21 cellular contexts compared by ENCODE assay signal in genomic region chr19:19655641-19656343, GRCh38. TPM values are rescaled to one million over a fixed set of nuclear protein-coding genes. Genes with fewer than 3 reads are reported as not detected.
A peak's percentile ranks its signal among the peaks of the same experiment; 100 is the strongest.
DNase-seq lines count a peak whose midpoint lies in the region; ATAC-seq and TF ChIP-seq lines count a peak whose summit lies in the region.
"Had no signal": no experiment of that assay in that cellular context is flagged by ENCODE, and none has a peak within 500 bp of the region (broad histone marks: within the 10 kb centered on the region; RNA-seq: fewer than 3 reads in every experiment).

No MANE protein-coding gene starts in this region.

- H3K27ac ChIP-seq in SK-N-SH (ENCODE audit: low read depth in 2 of 2, low read length in 1 of 2) = no peak overlapping the region; a peak in 1 of 4 replicates
- H3K27ac ChIP-seq: 22Rv1, C4-2B, Peyer's patch had no signal

- POLR2A ChIA-PET in SK-N-SH (lab: Yijun Ruan, JAX) = interaction anchor here (0.6 kb wide), 1 partner anchor 10 kb away, joined by 3 read pairs; no protein-coding TSS in a partner anchor

- no peaks in the 10 kb centered on the region for H3K9me2 ChIP-seq in SK-N-SH

- H3K4me1 ChIP-seq in SK-N-SH (ENCODE audit: control insufficient read depth in 1 of 2, insufficient read depth in 2 of 2, low read depth in 1 of 2, low read length in 1 of 2) = peaks cover 0 to 2% of the 10 kb centered on the region in 2 experiments; a peak in 1 of 4 replicates

- H3K4me3 ChIP-seq in SK-N-SH (ENCODE audit: low read depth in 2 of 2, low read length in 1 of 2) = no peak overlapping the region
- H3K4me3 ChIP-seq in H7 (ENCODE audit: insufficient read depth, low read depth, low read length) = no peak overlapping the region
- H3K4me3 ChIP-seq: Peyer's patch had no signal

- H3K36me3 ChIP-seq in SK-N-SH (replicated peaks in 1 of 2; ENCODE audit: control insufficient read depth in 1 of 2, insufficient read depth in 2 of 2, low read length in 1 of 2) (peaks cover 20 to 87% of the 10 kb centered on the region in 2 experiments), H7 (replicated peaks; ENCODE audit: control insufficient read depth, insufficient read depth, low read length) (peaks cover 72% of the 10 kb centered on the region)

- no peak for TF ChIP-seq RAD21 in SK-N-SH (IDR thresholded peaks at IDR 0.05; ENCODE audit: low read length)

- H2AFZ ChIP-seq in SK-N-SH (ENCODE audit: low read depth) = no peak overlapping the region

- H3K79me2 ChIP-seq in SK-N-SH (ENCODE audit: insufficient read depth) = peaks cover 24% of the 10 kb centered on the region

- TF ChIP-seq CTCF in SK-N-SH (IDR thresholded peaks at IDR 0.05) = no peak

- 95% methylated on average over 10 of the region's 27 CpGs for WGBS in SK-N-SH (ENCODE audit: low lambda C conversion rate)

- no peak overlapping the region for H3K9ac ChIP-seq in SK-N-SH

- H3F3A ChIP-seq in SK-N-SH (replicated peaks; ENCODE audit: insufficient read depth) = no peaks in the 10 kb centered on the region

- peaks cover 14% of the 10 kb centered on the region for H4K20me1 ChIP-seq in SK-N-SH (ENCODE audit: insufficient read depth)

- no peak for TF ChIP-seq EP300 in SK-N-SH (IDR thresholded peaks at IDR 0.05; ENCODE audit: borderline replicate concordance in 1 of 2, low read depth in 1 of 2, low read length in 1 of 2)

- H3K4me2 ChIP-seq in SK-N-SH = no peak overlapping the region

- DNase-seq in SK-N-SH (peak; percentile 28), AG20443 (ENCODE audit: low spot score) (peak; percentile 6), H7 (peak; percentile 51), left lobe of liver (ENCODE audit: low spot score) (no peak), RKO (ENCODE audit: low spot score) (no peak)
- DNase-seq in activated CD4-positive, CD25-positive, alpha-beta regulatory T cell (lab: John Stamatoyannopoulos, UW) = no peak
- DNase-seq: EL, GF-D8, Kasumi-1, NCI-H1417, NCI-H1694 treated with DMSO at 0.1 percent for 48 hours, NCI-H2081 treated with DMSO at 0.1 percent for 48 hours, NCI-H2171 treated with DMSO at 0.1 percent for 48 hours, NCI-H446, NCI-H526, Peyer's patch, SHP77 had no signal

- CTCF ChIA-PET in SK-N-SH (lab: Yijun Ruan, JAX) = interaction anchor here (2.5 to 6.6 kb wide), 2 partner anchors 11 to 123 kb away, joined by 12 to 45 read pairs; partner anchors contain the start of gene GMIP

- H3K27me3 ChIP-seq in SK-N-SH (ENCODE audit: insufficient read depth) = no peaks in the 10 kb centered on the region
- no peaks in the 10 kb centered on the region for H3K27me3 ChIP-seq in H7 (ENCODE audit: control insufficient read depth, insufficient read depth, low read length)
- H3K27me3 ChIP-seq: Peyer's patch had no signal

- H3K9me3 ChIP-seq in SK-N-SH = no peaks in the 10 kb centered on the region
- H3K9me3 ChIP-seq: Peyer's patch had no signal

- ATAC-seq in SK-N-SH treated with all-trans-retinoic acid at 6 μM for 48 hours (no peak), left lobe of liver (peak; percentile 21), GM19397 (IDR thresholded peaks at IDR 0.05; ENCODE audit: unreplicated experiment) (no peak)

TF ChIP-seq in SK-N-SH, 30 proteins besides CTCF, POLR2A, EP300 and RAD21 (continues in another document):
- TF ChIP-seq IRF3 (IDR thresholded peaks at IDR 0.05; ENCODE audit: low read depth, low read length) (no peak), ZBTB33 (IDR thresholded peaks at IDR 0.05; ENCODE audit: borderline replicate concordance, low read depth) (no peak), RCOR1 (IDR thresholded peaks at IDR 0.05; ENCODE audit: low read length) (no peak), ELF1 (IDR thresholded peaks at IDR 0.05) (no peak), GATA2 (CRISPR knock-in tag; IDR thresholded peaks at IDR 0.05) (no peak), EZH2phosphoT487 (IDR thresholded peaks at IDR 0.05; ENCODE audit: borderline replicate concordance, low read depth) (no peak), CHD2 (IDR thresholded peaks at IDR 0.05; ENCODE audit: low read length, partially characterized antibody) (no peak)

TF ChIP-seq in SK-N-SH treated with all-trans-retinoic acid at 6 μM for 48 hours, 23 proteins besides CTCF, POLR2A, EP300 and RAD21 (continues in another document):
- TF ChIP-seq CREB5 (CRISPR knock-in tag; IDR thresholded peaks at IDR 0.05; ENCODE audit: low read depth) (no peak), ZNF8 (CRISPR knock-in tag; IDR thresholded peaks at IDR 0.05) (no peak), GLIS3 (CRISPR knock-in tag; IDR thresholded peaks at IDR 0.05) (no peak), OSR1 (CRISPR knock-in tag; IDR thresholded peaks at IDR 0.05) (no peak), TOX (CRISPR knock-in tag; IDR thresholded peaks at IDR 0.05; ENCODE audit: borderline replicate concordance) (no peak), ARNTL (CRISPR knock-in tag; IDR thresholded peaks at IDR 0.05; ENCODE audit: borderline replicate concordance, low read depth) (no peak), TCF4 (CRISPR knock-in tag; IDR thresholded peaks at IDR 0.05; ENCODE audit: borderline replicate concordance) (no peak), CSDC2 (CRISPR knock-in tag; IDR thresholded peaks at IDR 0.05) (no peak), POU6F1 (CRISPR knock-in tag; IDR thresholded peaks at IDR 0.05; ENCODE audit: borderline replicate concordance, low read depth) (no peak), TSHZ2 (CRISPR knock-in tag; IDR thresholded peaks at IDR 0.05) (no peak)

RNA-seq across cellular contexts. Expression of gene ATP13A1, which starts 7.7 kb away (rescaled TPM):
- 49.6 and 67.9 TPM in 2 replicates for polyA plus RNA-seq in SK-N-SH (2012; rRNA removed)
- polyA plus RNA-seq in SK-N-SH (2012; cell fraction: cytosol; rRNA removed) = 15.5 and 24.3 TPM in 2 replicates
- 367 and 465 TPM in 2 replicates for polyA plus RNA-seq in SK-N-SH (2012; cell fraction: nucleus; rRNA removed)
- 36.2 and 40.6 TPM in 2 replicates for total RNA-seq in H7 (2014; rRNA removed; shearing (Covaris generic))
- total RNA-seq in left lobe of liver = 34.2 TPM

RNA-seq across cellular contexts. Expression of gene GMIP, which starts 12.3 kb away (rescaled TPM):
- 5.3 and 6.3 TPM in 2 replicates for polyA plus RNA-seq in SK-N-SH (2012; rRNA removed)
- 2.4 and 3.9 TPM in 2 replicates for polyA plus RNA-seq in SK-N-SH (2012; cell fraction: cytosol; rRNA removed)
- 40.0 and 43.5 TPM in 2 replicates for polyA plus RNA-seq in SK-N-SH (2012; cell fraction: nucleus; rRNA removed)
- 6.6 and 6.7 TPM in 2 replicates for total RNA-seq in H7 (2014; rRNA removed; shearing (Covaris generic))
- 3.7 TPM for total RNA-seq in left lobe of liver

RNA-seq across cellular contexts. Expression of gene ZNF101, which starts 12.8 kb away (rescaled TPM):
- 2.4 and 3.8 TPM in 2 replicates for polyA plus RNA-seq in SK-N-SH (2012; rRNA removed)
- polyA plus RNA-seq in SK-N-SH (2012; cell fraction: cytosol; rRNA removed) = 2.6 and 3.2 TPM in 2 replicates
- 3.0 and 5.6 TPM in 2 replicates for polyA plus RNA-seq in SK-N-SH (2012; cell fraction: nucleus; rRNA removed)
- 24.1 and 24.9 TPM in 2 replicates for total RNA-seq in H7 (2014; rRNA removed; shearing (Covaris generic))
- total RNA-seq in left lobe of liver = 3.4 TPM

RNA-seq across cellular contexts. Expression of gene LPAR2, which starts 27.8 kb away (rescaled TPM):
- 4.3 and 4.5 TPM in 2 replicates for polyA plus RNA-seq in SK-N-SH (2012; rRNA removed)
- polyA plus RNA-seq in SK-N-SH (2012; cell fraction: cytosol; rRNA removed) = 1.1 and 1.7 TPM in 2 replicates
- polyA plus RNA-seq in SK-N-SH (2012; cell fraction: nucleus; rRNA removed) = 33.9 and 35.0 TPM in 2 replicates
- total RNA-seq in H7 (2014; rRNA removed; shearing (Covaris generic)) = 44.0 and 45.0 TPM in 2 replicates
- total RNA-seq in left lobe of liver = 1.3 TPM

RNA-seq across cellular contexts. Expression of gene PBX4, which starts 37.3 kb away (rescaled TPM):
- polyA plus RNA-seq in SK-N-SH (2012; rRNA removed) = 5.1 and 6.4 TPM in 2 replicates
- polyA plus RNA-seq in SK-N-SH (2012; cell fraction: cytosol; rRNA removed) = 1.7 and 2.7 TPM in 2 replicates
- 22.9 and 27.6 TPM in 2 replicates for polyA plus RNA-seq in SK-N-SH (2012; cell fraction: nucleus; rRNA removed)
- 0.94 and 2.7 TPM in 2 replicates for total RNA-seq in H7 (2014; rRNA removed; shearing (Covaris generic))
- 0.18 TPM for total RNA-seq in left lobe of liver

Comparison
In these comparisons a context has a peak if more than half of its experiments do, and no peak if none do; other contexts are left out.
1. DNase-seq: peak in SK-N-SH (single experiment), AG20443 (single experiment) and H7 (single experiment); none in left lobe of liver (single experiment), activated CD4-positive, CD25-positive, alpha-beta regulatory T cell (0 of 4) and RKO (single experiment).